In the genomic region with DNA sequence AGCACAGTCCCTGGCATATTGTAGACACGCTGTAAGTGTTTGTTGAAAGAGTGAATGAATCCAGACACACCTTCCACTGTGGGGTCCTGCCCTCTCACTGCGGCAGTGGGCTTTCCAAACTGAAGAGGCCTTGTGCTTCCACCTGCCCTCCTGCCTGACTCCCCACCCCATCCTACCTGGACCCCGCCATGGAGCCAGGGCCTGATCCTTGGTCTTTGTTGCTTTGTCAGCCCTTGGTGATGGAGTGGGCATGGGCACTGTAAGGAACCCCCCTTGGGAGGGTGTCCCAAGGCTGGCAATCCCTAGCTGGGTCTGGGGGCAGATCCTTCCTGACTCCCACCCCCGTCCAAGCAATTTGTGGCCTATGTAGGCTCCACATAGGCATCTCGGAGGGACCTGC, we compare ENCODE assay signal across 23 cellular contexts. TPM values are rescaled to one million over a fixed set of nuclear protein-coding genes. Genes with fewer than 3 reads are reported as not detected.
DNase-seq lines count a peak whose midpoint lies in the region; ATAC-seq lines count a peak whose summit lies in the region.
"Had no signal": no experiment of that assay in that cellular context is flagged by ENCODE, and none has a peak within 500 bp of the region (broad histone marks: within the 10 kb centered on the region; RNA-seq: fewer than 3 reads in every experiment).

No MANE protein-coding gene starts in this region.

- in situ Hi-C loops in HAP-1 (cut with MboI; ENCODE audit: low sequenced_read_pairs): no loop called here

- H2AFZ ChIP-seq in trophoblast cell (ENCODE audit: insufficient read depth, low read length, poor library complexity): no peak overlapping the region

- WGBS in trophoblast cell (ENCODE audit: extremely low coverage, insufficient coverage, insufficient read length): no CpG with 5 or more reads among the region's 5 CpGs

- H3K27me3 ChIP-seq in trophoblast cell (ENCODE audit: insufficient read depth, low read length) (no peaks in the 10 kb centered on the region), HAP-1 (ENCODE audit: low read depth) (no peaks in the 10 kb centered on the region)

- H2BK12ac ChIP-seq in trophoblast cell (ENCODE audit: low read length): no peak overlapping the region

- no peak overlapping the region for H4K8ac ChIP-seq in trophoblast cell (ENCODE audit: low read depth, low read length)

- ATAC-seq in HG02973 (IDR thresholded peaks at IDR 0.05; ENCODE audit: unreplicated experiment): no peak

- H2BK5ac ChIP-seq in trophoblast cell (ENCODE audit: low read depth, low read length, poor library complexity): no peak overlapping the region

- no peak overlapping the region for H3K23ac ChIP-seq in trophoblast cell (ENCODE audit: low read length)

- peak; percentile 33 for DNase-seq in activated CD8-positive, alpha-beta memory T cell treated with anti-CD3 and anti-CD28 coated beads, Interleukin-2, amount 50 U/mL, for 48 hours
- DNase-seq in activated CD8-positive, alpha-beta memory T cell treated with anti-CD3 and anti-CD28 coated beads, Interleukin-2, amount 50 U/mL, for 4 hours: no peak
- DNase-seq in islet precursor cell (peak; percentile 22), trophoblast cell (no peak), GM03348 (ENCODE audit: low spot score) (no peak), iPS-NIHi11 (ENCODE audit: low spot score) (no peak), HAP-1 (ENCODE audit: low spot score in 2 of 2) (no peak)
- DNase-seq: activated B cell treated with CpG ODN at 0.5 μM for 24 hours; activated CD4-positive, alpha-beta memory T cell treated with anti-CD3 and anti-CD28 coated beads, Interleukin-2, amount 10 ng/mL, durations not matched to agents 7 days and 5 days; activated naive CD4-positive, alpha-beta T cell treated with anti-CD3 and anti-CD28 coated beads for 36 hours; activated T-cell treated with anti-CD3 and anti-CD28 coated beads, Interleukin-2, amount 50 U/mL, for 24 hours; amygdala; central memory CD4-positive, alpha-beta T cell; COR-L47; dermis blood vessel endothelial cell; mucosa of descending colon; NCI-H2171 treated with DMSO at 0.1 percent for 48 hours; NCI-H748 treated with DMSO at 0.1 percent for 48 hours; nucleus accumbens; retina; T-helper 9 cell had no signal

- peaks cover 4% of the 10 kb centered on the region for H3K9me3 ChIP-seq in trophoblast cell (ENCODE audit: insufficient read depth, low read depth, low read length)
- H3K9me3 ChIP-seq in HAP-1: no peaks in the 10 kb centered on the region
- H3K9me3 ChIP-seq: mucosa of descending colon, thoracic aorta had no signal

- no peak overlapping the region for H3K18ac ChIP-seq in trophoblast cell (ENCODE audit: low read length)

- no peak overlapping the region for H3K4ac ChIP-seq in trophoblast cell (ENCODE audit: low read depth, low read length)

- H3K4me1 ChIP-seq in trophoblast cell (ENCODE audit: control insufficient read depth in 1 of 2, insufficient read depth in 2 of 2, low read length in 2 of 2) (peaks cover 25 to 37% of the 10 kb centered on the region in 2 experiments), HAP-1 (no peaks in the 10 kb centered on the region)

- no peak overlapping the region for H3K4me3 ChIP-seq in trophoblast cell (ENCODE audit: low read depth, low read length)
- no peak overlapping the region for H3K4me3 ChIP-seq in HAP-1
- H3K4me3 ChIP-seq: mucosa of descending colon, thoracic aorta had no signal

- H2AK5ac ChIP-seq in trophoblast cell (ENCODE audit: low read length): no peak overlapping the region

- no peak overlapping the region for H4K12ac ChIP-seq in trophoblast cell (ENCODE audit: low read depth, low read length)

- H3K27ac ChIP-seq in trophoblast cell (ENCODE audit: low read depth, low read length): no peak overlapping the region
- H3K27ac ChIP-seq: thoracic aorta had no signal

- no peak overlapping the region for H3K4me2 ChIP-seq in trophoblast cell (ENCODE audit: low read length)

- no peak overlapping the region for H3K9ac ChIP-seq in trophoblast cell (ENCODE audit: low read length)

- peaks cover 1% of the 10 kb centered on the region for H3K79me2 ChIP-seq in trophoblast cell (ENCODE audit: control insufficient read depth, insufficient read depth, low read length, poor library complexity)

- peak overlapping the region; percentile 5 for H4K91ac ChIP-seq in trophoblast cell (ENCODE audit: low read depth, low read length)

- peaks cover 13% of the 10 kb centered on the region for H3K79me1 ChIP-seq in trophoblast cell (ENCODE audit: low read length)

- H2BK120ac ChIP-seq in trophoblast cell (ENCODE audit: insufficient read depth, low read length, poor library complexity): no peak overlapping the region

- H3K36me3 ChIP-seq in trophoblast cell (ENCODE audit: control insufficient read depth in 1 of 2, insufficient read depth in 2 of 2, low read length in 2 of 2): peaks cover 0 to 2% of the 10 kb centered on the region in 2 experiments
- no peaks in the 10 kb centered on the region for H3K36me3 ChIP-seq in HAP-1 (replicated peaks)
- H3K36me3 ChIP-seq: thoracic aorta had no signal

- H3K14ac ChIP-seq in trophoblast cell (ENCODE audit: low read length): peak overlapping the region; percentile 45

RNA-seq across cellular contexts. Expression of gene KLHL29, which starts 33.1 kb away (rescaled TPM):
- 6.9 and 7.0 TPM in 2 replicates for polyA plus RNA-seq in trophoblast cell (2013)

Comparison
In these comparisons a context has a peak if more than half of its experiments do, and no peak if none do; other contexts are left out.
1. DNase-seq: peak in activated CD8-positive, alpha-beta memory T cell treated with anti-CD3 and anti-CD28 coated beads, Interleukin-2, amount 50 U/mL, for 48 hours (single experiment) and islet precursor cell (single experiment); none in activated CD8-positive, alpha-beta memory T cell treated with anti-CD3 and anti-CD28 coated beads, Interleukin-2, amount 50 U/mL, for 4 hours (single experiment), trophoblast cell (0 of 2), GM03348 (single experiment), iPS-NIHi11 (single experiment) and HAP-1 (0 of 2).